17 cellular contexts compared by ENCODE assay signal in genomic region chr4:67603310-67604028, GRCh38. TPM values are rescaled to one million over a fixed set of nuclear protein-coding genes. Genes with fewer than 3 reads are reported as not detected.
"Had no signal": no experiment of that assay in that cellular context is flagged by ENCODE, and none has a peak within 500 bp of the region (broad histone marks: within the 10 kb centered on the region; RNA-seq: fewer than 3 reads in every experiment).

No MANE protein-coding gene starts in this region.

- DNase-seq: activated CD4-positive, CD25-positive, alpha-beta regulatory T cell; activated gamma-delta T cell treated with Interleukin-2 at 50 U/mL for 16 hours; activated T-cell treated with anti-CD3 and anti-CD28 coated beads, Interleukin-2, amount 50 U/mL, for 48 hours; caudate nucleus; colonic mucosa; hypothalamus; nephron progenitor cell; stimulated activated CD4-positive, alpha-beta T cell treated with anti-CD3 and anti-CD28 coated beads, Interleukin-2, amount 100 ng/mL, for 48 hours; stimulated activated CD8-positive, alpha-beta memory T cell treated with anti-CD3 and anti-CD28 coated beads, Interleukin-4, amount 100 ng/mL, for 48 hours; stimulated activated naive CD8-positive, alpha-beta T cell treated with anti-CD3 and anti-CD28 coated beads, Interleukin-15, amount 100 ng/mL, for 72 hours; testis had no signal

- H3K36me3 ChIP-seq: ascending aorta, colonic mucosa had no signal

- H3K4me1 Mint-ChIP-seq: stimulated activated naive CD8-positive, alpha-beta T cell treated with anti-CD3 and anti-CD28 coated beads, Interleukin-15, amount 100 ng/mL, for 72 hours had no signal

- H3K27ac ChIP-seq: ascending aorta, colonic mucosa, testis had no signal

- H3K27me3 Mint-ChIP-seq: stimulated activated naive CD8-positive, alpha-beta T cell treated with anti-CD3 and anti-CD28 coated beads, Interleukin-15, amount 100 ng/mL, for 72 hours had no signal

- H3K27me3 ChIP-seq: ascending aorta, colonic mucosa, testis had no signal

- H3K4me3 ChIP-seq: ascending aorta, colonic mucosa, lung, testis had no signal

- H3K4me3 Mint-ChIP-seq: nephron progenitor cell; stimulated activated naive CD8-positive, alpha-beta T cell treated with anti-CD3 and anti-CD28 coated beads, Interleukin-15, amount 100 ng/mL, for 72 hours had no signal

- ATAC-seq: SK-N-SH treated with all-trans-retinoic acid at 6 μM for 48 hours; stimulated activated naive CD8-positive, alpha-beta T cell treated with anti-CD3 and anti-CD28 coated beads, Interleukin-15, amount 100 ng/mL, for 72 hours had no signal

- H3K27ac Mint-ChIP-seq: nephron progenitor cell had no signal

- H3K4me1 ChIP-seq: ascending aorta, colonic mucosa, testis had no signal

RNA-seq across cellular contexts. Expression of gene STAP1, which starts 44.9 kb away (rescaled TPM):
- total RNA-seq: ascending aorta, endothelial cell of umbilical vein, osteocyte, pulmonary artery endothelial cell had no signal
- polyA plus RNA-seq: endothelial cell of umbilical vein had no signal
